Comparison of ENCODE assay signal across 8 cellular contexts in the genomic region with DNA sequence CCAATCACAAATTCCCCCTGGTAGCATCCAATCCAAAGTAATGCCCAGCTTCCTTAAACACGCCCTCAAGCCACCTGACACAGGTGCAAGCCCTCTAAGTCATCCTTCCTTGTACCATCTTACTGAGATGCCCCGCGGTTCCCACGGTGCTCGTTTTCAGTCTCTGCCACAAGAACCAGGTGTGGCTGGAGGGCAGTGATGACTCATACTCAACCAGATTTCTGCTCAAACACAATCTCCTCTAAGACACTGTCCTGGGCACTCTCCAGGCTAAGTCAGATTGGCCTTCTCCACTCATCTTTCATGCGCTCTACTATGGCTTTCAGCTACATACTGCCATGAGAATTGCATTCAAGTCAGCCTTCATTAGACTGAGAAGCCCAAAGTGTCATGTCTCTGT. TPM values are rescaled to one million over a fixed set of nuclear protein-coding genes. Genes with fewer than 3 reads are reported as not detected.
A peak's percentile ranks its signal among the peaks of the same experiment; 100 is the strongest.
DNase-seq lines count a peak whose midpoint lies in the region; ATAC-seq, FAIRE-seq and TF ChIP-seq lines count a peak whose summit lies in the region.

No MANE protein-coding gene starts in this region.

- ATAC-seq in GM19452 (IDR thresholded peaks at IDR 0.05; ENCODE audit: unreplicated experiment), result peak; percentile 44
- peak; percentile 39 for ATAC-seq in HG03469 (IDR thresholded peaks at IDR 0.05; ENCODE audit: unreplicated experiment)

- DNase-seq in Daoy (ENCODE audit: low read depth) (peak; percentile 27), bronchial epithelial cell (ENCODE audit: low read depth) (peak; percentile 63), NCI-H748 treated with DMSO at 0.1 percent for 48 hours (lab: John Stamatoyannopoulos, UW) (no peak), left ventricle myocardium inferior (no peak), medulla oblongata (ENCODE audit: extremely low spot score) (no peak), DMS 273 treated with DMSO at 0.1 percent for 48 hours (lab: John Stamatoyannopoulos, UW) (no peak)

- peak; percentile 36 for FAIRE-seq in bronchial epithelial cell (lab: Jason Lieb, UNC)

- no peaks in the 10 kb centered on the region for H3K9me3 ChIP-seq in left ventricle myocardium inferior (replicated peaks)

- H3K36me3 ChIP-seq in bronchial epithelial cell (ENCODE audit: control insufficient read depth, insufficient read depth, low read length) (no peaks in the 10 kb centered on the region), left ventricle myocardium inferior (no peaks in the 10 kb centered on the region)

- peaks cover 18% of the 10 kb centered on the region for H3K4me1 ChIP-seq in left ventricle myocardium inferior

- H3K27me3 ChIP-seq in bronchial epithelial cell (ENCODE audit: control insufficient read depth, insufficient read depth, low read length) (no peaks in the 10 kb centered on the region), left ventricle myocardium inferior (ENCODE audit: low read depth) (no peaks in the 10 kb centered on the region)

- no peak overlapping the region for H3K4me3 ChIP-seq in bronchial epithelial cell (ENCODE audit: low read depth, low read length)
- H3K4me3 ChIP-seq in left ventricle myocardium inferior, result no peak overlapping the region

- intact Hi-C loops in left ventricle myocardium inferior (cut with micrococcal nuclease), result loop anchor here (10.0 kb wide), 1 partner anchor 289 kb away; no protein-coding TSS in a partner anchor

- TF ChIP-seq CTCF in bronchial epithelial cell (IDR thresholded peaks at IDR 0.05; ENCODE audit: insufficient read depth, low read length, severe bottlenecking) (no peak), left ventricle myocardium inferior (IDR thresholded peaks at IDR 0.05; ENCODE audit: borderline replicate concordance) (no peak)

- H3K27ac ChIP-seq in left ventricle myocardium inferior (replicated peaks), result no peak overlapping the region

RNA-seq across cellular contexts. Expression of a gene that starts 3.5 kb away (rescaled TPM):
- total RNA-seq in Daoy (2014; rRNA removed; shearing (Covaris generic)), result 13.0 and 15.4 TPM in 2 replicates
- total RNA-seq in bronchial epithelial cell (6.6 and 17.0 TPM in 2 replicates), left ventricle myocardium inferior (37.2 TPM)

Comparison
In these comparisons a context has a peak if more than half of its experiments do, and no peak if none do; other contexts are left out.
1. DNase-seq: peak in Daoy (single experiment) and bronchial epithelial cell (single experiment); none in NCI-H748 treated with DMSO at 0.1 percent for 48 hours (single experiment), left ventricle myocardium inferior (single experiment), medulla oblongata (single experiment) and DMS 273 treated with DMSO at 0.1 percent for 48 hours (single experiment).